In the genomic region with DNA sequence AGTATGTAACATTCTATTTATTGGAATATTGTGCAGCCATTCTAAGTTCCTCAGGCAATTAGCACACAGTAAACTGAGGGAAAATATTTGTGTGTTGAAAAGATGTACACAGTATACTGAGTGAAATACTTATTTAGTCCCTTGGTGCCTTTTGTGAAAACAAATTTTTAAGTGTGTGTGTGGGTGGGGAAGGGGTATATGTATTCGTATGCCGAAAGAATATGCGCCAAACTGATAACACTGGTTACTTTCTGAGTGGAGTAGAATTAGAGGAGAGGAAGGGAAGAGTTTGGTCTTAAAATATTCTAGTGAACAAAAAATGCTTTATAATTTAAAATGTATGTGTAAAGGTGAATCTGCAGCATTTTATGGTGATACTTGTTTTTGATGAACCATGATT, we compare ENCODE assay signal across 1 cellular context.
TF ChIP-seq lines count a peak whose summit lies in the region.

No MANE protein-coding gene starts in this region.

TF ChIP-seq in A549, 52 proteins besides CTCF, POLR2A, EP300 and RAD21 (continued from another document):
- TF ChIP-seq CHD4 (IDR thresholded peaks at IDR 0.05; ENCODE audit: borderline replicate concordance) (no peak), FOSB (CRISPR knock-in tag; IDR thresholded peaks at IDR 0.05) (no peak), TP53 (CRISPR knock-in tag; IDR thresholded peaks at IDR 0.05) (no peak), EHMT2 (IDR thresholded peaks at IDR 0.05; ENCODE audit: low read depth) (no peak)
- TF ChIP-seq, protein P1, sequence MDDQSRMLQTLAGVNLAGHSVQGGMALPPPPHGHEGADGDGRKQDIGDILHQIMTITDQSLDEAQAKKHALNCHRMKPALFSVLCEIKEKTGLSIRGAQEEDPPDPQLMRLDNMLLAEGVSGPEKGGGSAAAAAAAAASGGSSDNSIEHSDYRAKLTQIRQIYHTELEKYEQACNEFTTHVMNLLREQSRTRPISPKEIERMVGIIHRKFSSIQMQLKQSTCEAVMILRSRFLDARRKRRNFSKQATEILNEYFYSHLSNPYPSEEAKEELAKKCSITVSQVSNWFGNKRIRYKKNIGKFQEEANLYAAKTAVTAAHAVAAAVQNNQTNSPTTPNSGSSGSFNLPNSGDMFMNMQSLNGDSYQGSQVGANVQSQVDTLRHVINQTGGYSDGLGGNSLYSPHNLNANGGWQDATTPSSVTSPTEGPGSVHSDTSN (IDR thresholded peaks at IDR 0.05), result no peak
